13 cellular contexts compared by ENCODE assay signal in the genomic region with DNA sequence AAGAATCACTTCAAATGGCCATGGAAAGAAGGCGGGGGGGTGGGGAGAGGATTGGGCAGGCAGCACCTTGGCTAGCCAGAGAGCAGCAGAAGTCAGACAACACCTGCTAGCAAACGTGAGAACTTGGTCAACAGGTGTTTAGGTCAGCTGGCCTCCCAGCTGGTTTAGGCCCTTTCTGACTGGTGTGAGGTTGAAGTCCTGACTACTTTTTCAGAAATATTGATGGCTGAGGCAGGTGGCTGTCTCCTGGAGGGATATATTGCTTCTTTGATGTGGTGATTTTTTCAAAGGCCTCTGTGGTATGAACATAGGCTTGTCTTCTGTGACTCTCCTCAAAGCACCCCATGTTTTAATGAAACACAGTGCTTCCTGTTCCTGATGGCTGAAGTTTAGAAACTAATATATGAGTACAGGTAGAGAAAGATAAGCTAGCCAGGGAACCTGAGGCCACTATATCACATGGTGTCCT.
"Had no signal": no experiment of that assay in that cellular context is flagged by ENCODE, and none has a peak within 500 bp of the region (broad histone marks: within the 10 kb centered on the region; RNA-seq: fewer than 3 reads in every experiment).

No MANE protein-coding gene starts in this region.

- H3K27ac Mint-ChIP-seq: activated T-helper 1 cell treated with anti-CD3 and anti-CD28 coated beads, Interleukin-12 subunit alpha, Interleukin-12 subunit beta, Interleukin-2, Interleukin-4 antibody, amounts not matched to agents 30 ng/mL and 10 ng/mL and 1 ng/mL, durations not matched to agents 14 hours and 24 hours and 36 hours had no signal

- H3K4me3 Mint-ChIP-seq: activated T-helper 1 cell treated with anti-CD3 and anti-CD28 coated beads, Interleukin-12 subunit alpha, Interleukin-12 subunit beta, Interleukin-2, Interleukin-4 antibody, amounts not matched to agents 30 ng/mL and 10 ng/mL and 1 ng/mL, durations not matched to agents 14 hours and 24 hours and 36 hours had no signal

- H3K4me3 ChIP-seq: cardiac muscle cell, esophagus muscularis mucosa, transverse colon had no signal

- H3K36me3 Mint-ChIP-seq: naive thymus-derived CD4-positive, alpha-beta T cell had no signal

- H3K36me3 ChIP-seq: cardiac muscle cell, esophagus muscularis mucosa, neutrophil, transverse colon had no signal

- H3K4me1 ChIP-seq: transverse colon had no signal

- DNase-seq: activated naive CD4-positive, alpha-beta T cell; stimulated activated CD4-positive, alpha-beta T cell treated with anti-CD3 and anti-CD28 coated beads, Interleukin-15, amount 100 ng/mL, for 24 hours; stimulated activated CD4-positive, alpha-beta T cell treated with anti-CD3 and anti-CD28 coated beads, Interleukin-4, amount 100 ng/mL, for 24 hours; stimulated activated naive CD4-positive, alpha-beta T cell treated with Interleukin-2 at 50 U/mL for 16 hours; T1000; transverse colon had no signal

- H3K27me3 ChIP-seq: cardiac muscle cell, esophagus muscularis mucosa, neutrophil, transverse colon had no signal

- H3K9me3 Mint-ChIP-seq: activated T-helper 1 cell treated with anti-CD3 and anti-CD28 coated beads, Interleukin-12 subunit alpha, Interleukin-12 subunit beta, Interleukin-2, Interleukin-4 antibody, amounts not matched to agents 30 ng/mL and 10 ng/mL and 1 ng/mL, durations not matched to agents 14 hours and 24 hours and 36 hours had no signal

- H3K27ac ChIP-seq: cardiac muscle cell, esophagus muscularis mucosa, neutrophil, transverse colon had no signal

- H3K9me3 ChIP-seq: esophagus muscularis mucosa, neutrophil, transverse colon had no signal

- ATAC-seq: activated CD4-positive, CD25-positive, alpha-beta regulatory T cell treated with anti-CD3 and anti-CD28 coated beads, Interleukin-2, amount 50 U/mL, for 24 hours; left lobe of liver; naive thymus-derived CD4-positive, alpha-beta T cell had no signal
